16 cellular contexts compared by ENCODE assay signal in genomic region chr14:59788176-59788575, GRCh38.
"Had no signal": no experiment of that assay in that cellular context is flagged by ENCODE, and none has a peak within 500 bp of the region (broad histone marks: within the 10 kb centered on the region; RNA-seq: fewer than 3 reads in every experiment).

No MANE protein-coding gene starts in this region.

- H3K36me3 ChIP-seq: colonic mucosa, right atrium auricular region, suprapubic skin, vagina had no signal

- H3K27me3 ChIP-seq: colonic mucosa, right atrium auricular region, suprapubic skin, vagina had no signal

- DNase-seq: activated CD4-positive, alpha-beta T cell treated with anti-CD3 and anti-CD28 coated beads, Interleukin-2, amount 10 ng/mL, durations not matched to agents 24 days and 14 days; activated CD4-positive, CD25-positive, alpha-beta regulatory T cell; activated CD8-positive, alpha-beta T cell treated with anti-CD3 and anti-CD28 coated beads for 36 hours; activated naive CD4-positive, alpha-beta T cell treated with anti-CD3 and anti-CD28 coated beads for 36 hours; activated T-cell treated with anti-CD3 and anti-CD28 coated beads, Interleukin-2, amount 50 U/mL, for 24 hours; colonic mucosa; erythroblast; foreskin melanocyte; glutamatergic neuron; hippocampal formation; left colon; stimulated activated CD4-positive, alpha-beta T cell treated with anti-CD3 and anti-CD28 coated beads, Interleukin-15, amount 100 ng/mL, for 24 hours; stimulated activated CD4-positive, alpha-beta T cell treated with anti-CD3 and anti-CD28 coated beads, Interleukin-2, amount 100 ng/mL, for 48 hours had no signal

- H3K27ac ChIP-seq: colonic mucosa, right atrium auricular region, suprapubic skin, vagina had no signal

- H3K4me1 ChIP-seq: colonic mucosa, right atrium auricular region, suprapubic skin, vagina had no signal

- ATAC-seq: activated CD8-positive, alpha-beta T cell treated with anti-CD3 and anti-CD28 coated beads for 36 hours; left colon had no signal

- H3K9me3 ChIP-seq: colonic mucosa, right atrium auricular region, suprapubic skin, vagina had no signal

- H3K4me3 ChIP-seq: colonic mucosa, right atrium auricular region, suprapubic skin, vagina had no signal
